Comparison of ENCODE assay signal across 9 cellular contexts in the genomic region with DNA sequence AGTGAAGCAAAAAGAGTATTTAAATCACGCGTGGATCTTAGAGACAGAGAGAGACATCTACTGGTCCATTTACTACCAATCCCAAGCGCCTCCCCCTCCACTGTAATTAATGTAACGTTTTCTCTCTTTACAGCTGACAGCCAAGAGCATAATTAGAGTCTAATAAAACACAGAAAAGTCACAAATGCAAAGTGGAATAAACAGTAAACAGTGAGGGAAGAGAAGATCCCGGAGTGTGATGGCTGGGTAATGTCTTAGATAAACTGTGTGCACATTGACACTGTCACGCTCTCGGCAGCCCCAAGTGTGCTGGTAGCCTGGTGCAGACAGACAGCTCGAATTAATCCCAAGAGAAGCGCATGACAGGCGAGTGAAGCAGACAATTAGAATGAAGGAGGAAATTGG.
DNase-seq lines count a peak whose midpoint lies in the region; ATAC-seq and TF ChIP-seq lines count a peak whose summit lies in the region.
"Had no signal": no experiment of that assay in that cellular context is flagged by ENCODE, and none has a peak within 500 bp of the region (broad histone marks: within the 10 kb centered on the region; RNA-seq: fewer than 3 reads in every experiment).

No MANE protein-coding gene starts in this region.

- TF ChIP-seq CTCF in epithelial cell of proximal tubule (conservative IDR thresholded peaks at IDR 0.05; ENCODE audit: low read depth, low read length) (peak; percentile 28), osteoblast (IDR thresholded peaks at IDR 0.05; ENCODE audit: extremely low read depth, low read depth, low read length) (no peak)

- H2AFZ ChIP-seq in osteoblast (ENCODE audit: low read length), result no peak overlapping the region

- in situ Hi-C loops in G401 (cut with HindIII; ENCODE audit: low sequenced_read_pairs), result no loop called here

- H4K20me1 ChIP-seq in osteoblast (ENCODE audit: insufficient read depth, low read length), result no peaks in the 10 kb centered on the region

- no peaks in the 10 kb centered on the region for H3K79me2 ChIP-seq in osteoblast (ENCODE audit: insufficient read depth, low read length)

- DNase-seq in G401 (ENCODE audit: low spot score) (peak; percentile 42), NCI-H748 (lab: John Stamatoyannopoulos, UW; ENCODE audit: unreplicated experiment) (peak; percentile 84), epithelial cell of proximal tubule (ENCODE audit: low read depth) (no peak), osteoblast (ENCODE audit: insufficient read length, low spot score, missing footprints) (peak; percentile 1), NCI-H1048 (lab: John Stamatoyannopoulos, UW) (no peak)
- DNase-seq in effector memory CD4-positive, alpha-beta T cell, result no peak
- DNase-seq: stimulated activated naive CD8-positive, alpha-beta T cell treated with anti-CD3 and anti-CD28 coated beads, Interleukin-15, amount 100 ng/mL, for 72 hours had no signal

- H3K4me3 ChIP-seq in epithelial cell of proximal tubule (ENCODE audit: low read depth, low read length) (peak overlapping the region; percentile 31), osteoblast (ENCODE audit: insufficient read depth, low read length) (no peak overlapping the region)
- H3K4me3 ChIP-seq in effector memory CD4-positive, alpha-beta T cell (ENCODE audit: insufficient read depth, low read depth, low read length, poor library complexity, severe bottlenecking), result no peak overlapping the region

- H3K4me1 ChIP-seq in osteoblast (ENCODE audit: insufficient read depth, low read length), result no peaks in the 10 kb centered on the region
- H3K4me1 ChIP-seq in effector memory CD4-positive, alpha-beta T cell (ENCODE audit: control insufficient read depth, insufficient read depth, low read length, poor library complexity, severe bottlenecking), result no peaks in the 10 kb centered on the region

- no peak overlapping the region for H3K27ac ChIP-seq in osteoblast (ENCODE audit: low read depth, low read length)
- no peak overlapping the region for H3K27ac ChIP-seq in effector memory CD4-positive, alpha-beta T cell (ENCODE audit: insufficient read depth, low read length, poor library complexity, severe bottlenecking)

- H3K9me3 ChIP-seq in osteoblast (ENCODE audit: low read depth, low read length), result no peaks in the 10 kb centered on the region
- no peaks in the 10 kb centered on the region for H3K9me3 ChIP-seq in effector memory CD4-positive, alpha-beta T cell (ENCODE audit: control insufficient read depth, low read length)

- H3K4me2 ChIP-seq in osteoblast (ENCODE audit: insufficient read depth, low read length), result no peak overlapping the region

- no peaks in the 10 kb centered on the region for H3K36me3 ChIP-seq in osteoblast (ENCODE audit: insufficient read depth, low read length)
- H3K36me3 ChIP-seq in effector memory CD4-positive, alpha-beta T cell (ENCODE audit: control insufficient read depth, insufficient read depth, low read length), result no peaks in the 10 kb centered on the region

- H3K27me3 ChIP-seq in osteoblast (ENCODE audit: insufficient read depth, low read length), result no peaks in the 10 kb centered on the region
- H3K27me3 ChIP-seq in effector memory CD4-positive, alpha-beta T cell (replicated peaks; ENCODE audit: control insufficient read depth, insufficient read depth, low read length, poor library complexity, severe bottlenecking), result no peaks in the 10 kb centered on the region

- ATAC-seq in HG03521 (IDR thresholded peaks at IDR 0.05; ENCODE audit: unreplicated experiment), result no peak
- ATAC-seq in HG03139 (IDR thresholded peaks at IDR 0.05; ENCODE audit: unreplicated experiment), result no peak
- ATAC-seq: stimulated activated naive CD8-positive, alpha-beta T cell treated with anti-CD3 and anti-CD28 coated beads, Interleukin-15, amount 100 ng/mL, for 72 hours had no signal

Comparison
In these comparisons a context has a peak if more than half of its experiments do, and no peak if none do; other contexts are left out.
1. DNase-seq: peak in G401 (single experiment), NCI-H748 (single experiment) and osteoblast (single experiment); none in epithelial cell of proximal tubule (single experiment), NCI-H1048 (single experiment) and effector memory CD4-positive, alpha-beta T cell (0 of 3).